9 cellular contexts compared by ENCODE assay signal in the genomic region with DNA sequence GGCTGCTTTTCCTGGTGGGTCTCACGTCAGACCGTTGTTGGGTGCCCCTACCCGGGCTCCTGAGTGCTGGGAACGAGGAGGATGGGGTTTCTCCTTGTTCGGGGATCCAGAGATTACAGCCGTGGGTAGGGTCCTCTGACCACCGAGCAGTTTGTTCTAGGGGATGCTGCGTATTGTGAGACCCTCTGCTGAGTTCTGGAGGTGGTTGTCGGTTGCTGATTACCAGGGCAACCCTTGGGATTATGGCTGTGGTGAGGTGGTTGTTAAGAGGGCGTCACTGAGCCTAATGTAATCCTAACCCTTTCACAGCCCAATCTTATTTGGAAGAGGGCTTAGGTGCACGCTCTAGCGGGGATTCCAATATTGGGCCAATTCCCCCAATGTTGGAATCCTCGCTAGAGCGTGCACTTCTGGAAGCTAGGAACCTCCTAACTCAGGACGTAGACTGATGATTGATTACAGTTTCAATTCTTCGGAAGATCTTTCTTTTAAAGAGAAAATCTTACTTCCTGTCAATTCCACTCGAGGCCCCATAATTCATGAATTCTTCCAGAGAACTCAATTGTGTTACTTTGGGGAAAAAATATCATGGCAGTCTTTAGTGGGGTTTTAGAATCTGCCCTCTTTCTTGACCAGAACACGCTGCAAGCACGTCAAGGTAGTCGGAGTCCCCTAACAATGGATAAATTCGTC. TPM values are rescaled to one million over a fixed set of nuclear protein-coding genes. Genes with fewer than 3 reads are reported as not detected.
DNase-seq lines count a peak whose midpoint lies in the region; ATAC-seq and TF ChIP-seq lines count a peak whose summit lies in the region.
"Had no signal": no experiment of that assay in that cellular context is flagged by ENCODE, and none has a peak within 500 bp of the region (broad histone marks: within the 10 kb centered on the region; RNA-seq: fewer than 3 reads in every experiment).

No MANE protein-coding gene starts in this region.

- peak overlapping the region; percentile 76 for H3K27ac Mint-ChIP-seq in activated naive CD4-positive, alpha-beta T cell treated with anti-CD3 and anti-CD28 coated beads, Interleukin-2, amount 50 U/mL, for 24 hours
- H3K27ac Mint-ChIP-seq in activated naive CD4-positive, alpha-beta T cell treated with anti-CD3 and anti-CD28 coated beads, Interleukin-2, amount 10 ng/mL, durations not matched to agents 7 days and 5 days = no peak overlapping the region
- H3K27ac Mint-ChIP-seq: dendritic cell treated with granulocyte-macrophage colony-stimulating factor and Interleukin-4, amounts not matched to agents 40 ng/mL and 50 ng/mL, for 4 days had no signal

- no TSS peak for BruUV-seq in Panc1 (replicated peaks; lab: Mats Ljungman, UMichigan)

- H3K9me3 Mint-ChIP-seq in activated naive CD4-positive, alpha-beta T cell treated with anti-CD3 and anti-CD28 coated beads, Interleukin-2, amount 50 U/mL, for 24 hours = no peaks in the 10 kb centered on the region
- H3K9me3 Mint-ChIP-seq in activated naive CD4-positive, alpha-beta T cell treated with anti-CD3 and anti-CD28 coated beads, Interleukin-2, amount 10 ng/mL, durations not matched to agents 7 days and 5 days = no peaks in the 10 kb centered on the region
- H3K9me3 Mint-ChIP-seq: dendritic cell treated with granulocyte-macrophage colony-stimulating factor and Interleukin-4, amounts not matched to agents 40 ng/mL and 50 ng/mL, for 4 days had no signal

- no peaks in the 10 kb centered on the region for H3K9me3 ChIP-seq in Panc1 (ENCODE audit: control insufficient read depth, insufficient read depth, low read depth, low read length)
- H3K9me3 ChIP-seq in heart left ventricle = no peaks in the 10 kb centered on the region
- no peaks in the 10 kb centered on the region for H3K9me3 ChIP-seq in smooth muscle cell (replicated peaks; ENCODE audit: low read depth)

- WGBS in heart left ventricle, 4 donors = 14 to 16% (median 15%) methylated on average over 20 to 21 of the region's 21 CpGs
- 23% methylated on average over 21 of the region's 21 CpGs for WGBS in smooth muscle cell (ENCODE audit: low lambda C conversion rate)

- H3K9ac ChIP-seq in smooth muscle cell (ENCODE audit: low read depth) = peak overlapping the region; percentile 95

- H3K4me1 ChIP-seq in Panc1 (ENCODE audit: control insufficient read depth, insufficient read depth, low read length) (peaks cover 13% of the 10 kb centered on the region), heart left ventricle (peaks cover 0 to 43% (median 34%) of the 10 kb centered on the region in 12 donors), smooth muscle cell (ENCODE audit: low read depth) (peaks cover 13% of the 10 kb centered on the region)

- no peak for TF ChIP-seq POLR2A in heart left ventricle (IDR thresholded peaks at IDR 0.05)

- peak overlapping the region; percentile 92 for H3K27ac ChIP-seq in Panc1 (ENCODE audit: low read length)
- H3K27ac ChIP-seq in heart left ventricle = peak overlapping the region in 11 of 12 donors; percentile 88 to 98 (median 95)
- peak overlapping the region; percentile 91 for H3K27ac ChIP-seq in smooth muscle cell (ENCODE audit: low read depth)

- no peaks in the 10 kb centered on the region for H3K27me3 Mint-ChIP-seq in activated naive CD4-positive, alpha-beta T cell treated with anti-CD3 and anti-CD28 coated beads, Interleukin-2, amount 50 U/mL, for 24 hours
- H3K27me3 Mint-ChIP-seq in activated naive CD4-positive, alpha-beta T cell treated with anti-CD3 and anti-CD28 coated beads, Interleukin-2, amount 10 ng/mL, durations not matched to agents 7 days and 5 days = no peaks in the 10 kb centered on the region
- H3K27me3 Mint-ChIP-seq: dendritic cell treated with granulocyte-macrophage colony-stimulating factor and Interleukin-4, amounts not matched to agents 40 ng/mL and 50 ng/mL, for 4 days had no signal

- TF ChIP-seq CTCF in Panc1 (IDR thresholded peaks at IDR 0.05) = no peak
- TF ChIP-seq CTCF in heart left ventricle (IDR thresholded peaks at IDR 0.05) = no peak
- TF ChIP-seq CTCF in smooth muscle cell (IDR thresholded peaks at IDR 0.05; ENCODE audit: borderline replicate concordance, insufficient read depth, poor library complexity, severe bottlenecking) = no peak

- intact Hi-C loops in Panc1 (cut with micrococcal nuclease; ENCODE audit: unreplicated experiment) (no loop called here), heart left ventricle (cut with DNase I) (loop anchor here in 6 of 10 donors (5.0 to 10.0 kb wide), 10 partner anchors 107 to 353 kb away; a partner anchor contains a TSS)

- peaks cover 32% of the 10 kb centered on the region for H3K79me2 ChIP-seq in smooth muscle cell (ENCODE audit: low read depth)

- H3K4me3 Mint-ChIP-seq in activated naive CD4-positive, alpha-beta T cell treated with anti-CD3 and anti-CD28 coated beads, Interleukin-2, amount 50 U/mL, for 24 hours = no peak overlapping the region
- H3K4me3 Mint-ChIP-seq in activated naive CD4-positive, alpha-beta T cell treated with anti-CD3 and anti-CD28 coated beads, Interleukin-2, amount 10 ng/mL, durations not matched to agents 7 days and 5 days = no peak overlapping the region
- H3K4me3 Mint-ChIP-seq: dendritic cell treated with granulocyte-macrophage colony-stimulating factor and Interleukin-4, amounts not matched to agents 40 ng/mL and 50 ng/mL, for 4 days had no signal

- peaks cover 8% of the 10 kb centered on the region for H3K36me3 Mint-ChIP-seq in activated naive CD4-positive, alpha-beta T cell treated with anti-CD3 and anti-CD28 coated beads, Interleukin-2, amount 50 U/mL, for 24 hours
- H3K36me3 Mint-ChIP-seq in activated naive CD4-positive, alpha-beta T cell treated with anti-CD3 and anti-CD28 coated beads, Interleukin-2, amount 10 ng/mL, durations not matched to agents 7 days and 5 days = peaks cover 22% of the 10 kb centered on the region

- DNase-seq in activated naive CD4-positive, alpha-beta T cell treated with anti-CD3 and anti-CD28 coated beads, Interleukin-2, amount 10 ng/mL, durations not matched to agents 7 days and 5 days = no peak
- no peak for DNase-seq in Panc1 (ENCODE audit: low read depth, low spot score)
- no peak for DNase-seq in heart left ventricle
- DNase-seq in smooth muscle cell (lab: John Stamatoyannopoulos, UW; ENCODE audit: unreplicated experiment) = no peak
- no peak for DNase-seq in activated naive CD4-positive, alpha-beta T cell treated with Interleukin-2 at 50 U/mL for 16 hours
- DNase-seq in activated CD4-positive, CD25-positive, alpha-beta regulatory T cell treated with anti-CD3 and anti-CD28 coated beads, Interleukin-2, amount 50 U/mL, for 72 hours = no peak

- H3F3A ChIP-seq in smooth muscle cell (ENCODE audit: low read depth) = peaks cover 4% of the 10 kb centered on the region

- CTCF ChIA-PET in activated naive CD4-positive, alpha-beta T cell treated with anti-CD3 and anti-CD28 coated beads, Interleukin-2, amount 10 ng/mL, durations not matched to agents 7 days and 5 days (lab: Charles Lee) = interaction anchor here (0.9 to 1.5 kb wide), 6 partner anchors 9 to 436 kb away, joined by 3 to 8 read pairs (median 4); no protein-coding TSS in a partner anchor
- CTCF ChIA-PET in Panc1 (lab: Charles Lee) = no interaction called here

- POLR2A ChIA-PET in Panc1 (lab: Charles Lee) = no interaction called here

- peak overlapping the region; percentile 64 for H2AFZ ChIP-seq in smooth muscle cell (ENCODE audit: low read depth)

- ATAC-seq in Panc1 (peak; percentile 11), heart left ventricle (peak in 3 of 4 donors; percentile 0 to 7 (median 1)), HG03439 (IDR thresholded peaks at IDR 0.05; ENCODE audit: unreplicated experiment) (no peak)

- peak overlapping the region; percentile 84 for H3K4me2 ChIP-seq in smooth muscle cell

- H4K20me1 ChIP-seq in smooth muscle cell (ENCODE audit: low read depth) = peaks cover 27% of the 10 kb centered on the region

- H3K4me3 ChIP-seq in Panc1 (ENCODE audit: low read depth in 2 of 2, low read length in 2 of 2) = peak overlapping the region; percentile 90 to 96
- peak overlapping the region; percentile 57 to 99 (median 95) for H3K4me3 ChIP-seq in heart left ventricle
- H3K4me3 ChIP-seq in smooth muscle cell = peak overlapping the region; percentile 77

- H3K4me1 Mint-ChIP-seq in activated naive CD4-positive, alpha-beta T cell treated with anti-CD3 and anti-CD28 coated beads, Interleukin-2, amount 50 U/mL, for 24 hours = peaks cover 48% of the 10 kb centered on the region
- H3K4me1 Mint-ChIP-seq in activated naive CD4-positive, alpha-beta T cell treated with anti-CD3 and anti-CD28 coated beads, Interleukin-2, amount 10 ng/mL, durations not matched to agents 7 days and 5 days = peaks cover 39% of the 10 kb centered on the region

- no peaks in the 10 kb centered on the region for H3K27me3 ChIP-seq in Panc1 (ENCODE audit: control insufficient read depth, insufficient read depth, low read length)
- H3K27me3 ChIP-seq in heart left ventricle = no peaks in the 10 kb centered on the region
- H3K27me3 ChIP-seq in smooth muscle cell (ENCODE audit: low read depth) = no peaks in the 10 kb centered on the region

- H3K36me3 ChIP-seq in Panc1 (ENCODE audit: control insufficient read depth, insufficient read depth, low read length) = no peaks in the 10 kb centered on the region; the same call in 1 of the 2 replicates
- peaks cover 0 to 6% (median 0%) of the 10 kb centered on the region in 9 donors for H3K36me3 ChIP-seq in heart left ventricle
- H3K36me3 ChIP-seq in smooth muscle cell (ENCODE audit: low read depth) = no peaks in the 10 kb centered on the region

- in situ Hi-C loops in Panc1 (cut with HindIII; ENCODE audit: low pct_unique_long_range_greater_than_20kb, low sequenced_read_pairs) = no loop called here

RNA-seq across cellular contexts. Expression of a gene that starts 0.5 kb away (rescaled TPM):
- total RNA-seq in Panc1 (2021; ENCODE audit: unreplicated experiment) = 5.1 TPM
- polyA plus RNA-seq in Panc1 (2012; ENCODE audit: insufficient read length) = 2.5 TPM
- 1 to 10 TPM; 3.0 to 6.6 (median 4.6) TPM for total RNA-seq in heart left ventricle
- polyA plus RNA-seq in heart left ventricle = 1 to 10 TPM; 2.4 to 2.5 TPM
- 2.1 and 4.9 TPM in 2 replicates for total RNA-seq in smooth muscle cell
- 2.3 and 4.6 TPM in 2 replicates for polyA plus RNA-seq in smooth muscle cell

RNA-seq across cellular contexts. Expression of a gene that starts 0.9 kb away (rescaled TPM):
- total RNA-seq in Panc1 (2021; ENCODE audit: unreplicated experiment) = 174 TPM
- polyA plus RNA-seq in Panc1 (2012; ENCODE audit: insufficient read length) = 123 TPM
- 100 to 1,000 TPM; 193 to 496 (median 352) TPM for total RNA-seq in heart left ventricle
- 100 to 1,000 TPM; 124 to 254 TPM for polyA plus RNA-seq in heart left ventricle
- 358 and 402 TPM in 2 replicates for total RNA-seq in smooth muscle cell
- polyA plus RNA-seq in smooth muscle cell = 427 and 444 TPM in 2 replicates

RNA-seq across cellular contexts. Expression of a gene that starts 35.9 kb away (rescaled TPM):
- total RNA-seq in Panc1 (2021; ENCODE audit: unreplicated experiment) = not detected
- polyA plus RNA-seq in Panc1 (2012; ENCODE audit: insufficient read length) = not detected
- total RNA-seq in heart left ventricle = not detected
- polyA plus RNA-seq in heart left ventricle = not detected
- not detected in 2 replicates for total RNA-seq in smooth muscle cell
- not detected in 2 replicates for polyA plus RNA-seq in smooth muscle cell
